8 cellular contexts compared by ENCODE assay signal in genomic region chr10:86535057-86535882, GRCh38. TPM values are rescaled to one million over a fixed set of nuclear protein-coding genes. Genes with fewer than 3 reads are reported as not detected.
DNase-seq lines count a peak whose midpoint lies in the region; ATAC-seq and TF ChIP-seq lines count a peak whose summit lies in the region.

No MANE protein-coding gene starts in this region.

- H3K36me3 Mint-ChIP-seq in CD8-positive, alpha-beta T cell = no peaks in the 10 kb centered on the region

- peak overlapping the region; percentile 64 for H3K27ac Mint-ChIP-seq in CD8-positive, alpha-beta T cell

- peak overlapping the region; percentile 62 for H3K4me3 Mint-ChIP-seq in CD8-positive, alpha-beta T cell

- DNase-seq in CD8-positive, alpha-beta T cell = peak in 3 of 7 experiments; percentile 13 to 58 (median 25)
- DNase-seq in activated CD4-positive, alpha-beta T cell treated with anti-CD3 and anti-CD28 coated beads for 48 hours = peak; percentile 40
- DNase-seq in epithelial cell of esophagus (ENCODE audit: low read depth) = peak; percentile 31
- DNase-seq in tibial artery = peak; percentile 51 to 87
- no peak for DNase-seq in OCI-M2 (lab: John Stamatoyannopoulos, UW; ENCODE audit: unreplicated experiment)

- no peaks in the 10 kb centered on the region for H3K9me3 ChIP-seq in CD8-positive, alpha-beta T cell (ENCODE audit: low read length)
- H3K9me3 ChIP-seq in mononuclear cell (ENCODE audit: low read depth, low read length) (no peaks in the 10 kb centered on the region), tibial artery (no peaks in the 10 kb centered on the region)

- H3K27me3 ChIP-seq in CD8-positive, alpha-beta T cell (ENCODE audit: insufficient read depth, low read length) = no peaks in the 10 kb centered on the region
- H3K27me3 ChIP-seq in mononuclear cell (ENCODE audit: insufficient read depth, low read length) (peaks cover 2% of the 10 kb centered on the region), tibial artery (no peaks in the 10 kb centered on the region)

- H3K27me3 Mint-ChIP-seq in CD8-positive, alpha-beta T cell (ENCODE audit: low read depth) = no peaks in the 10 kb centered on the region

- H3K4me3 ChIP-seq in CD8-positive, alpha-beta T cell (ENCODE audit: low read depth, low read length) = no peak overlapping the region
- H3K4me3 ChIP-seq in epithelial cell of esophagus (ENCODE audit: low read length) (peak overlapping the region; percentile 47), mononuclear cell (ENCODE audit: low read length) (peak overlapping the region; percentile 36), tibial artery (peak overlapping the region; percentile 45 to 59)

- no peak for TF ChIP-seq CTCF in CD8-positive, alpha-beta T cell (IDR thresholded peaks at IDR 0.05)
- TF ChIP-seq CTCF in epithelial cell of esophagus (IDR thresholded peaks at IDR 0.05; ENCODE audit: insufficient read depth, low read depth, low read length, missing control alignments) (no peak), tibial artery (IDR thresholded peaks at IDR 0.05) (no peak)

- H3K4me1 ChIP-seq in CD8-positive, alpha-beta T cell (ENCODE audit: insufficient read depth, low read length) = peaks cover 22% of the 10 kb centered on the region
- H3K4me1 ChIP-seq in mononuclear cell (ENCODE audit: insufficient read depth, low read length) = peaks cover 20% of the 10 kb centered on the region
- H3K4me1 ChIP-seq in tibial artery = peaks cover 0 to 10% (median 6%) of the 10 kb centered on the region in 4 donors

- H3K9me3 Mint-ChIP-seq in CD8-positive, alpha-beta T cell = no peaks in the 10 kb centered on the region

- H3K36me3 ChIP-seq in CD8-positive, alpha-beta T cell (ENCODE audit: insufficient read depth, low read length) = no peaks in the 10 kb centered on the region
- no peaks in the 10 kb centered on the region for H3K36me3 ChIP-seq in tibial artery

- H3K4me1 Mint-ChIP-seq in CD8-positive, alpha-beta T cell (ENCODE audit: low read depth) = peaks cover 33% of the 10 kb centered on the region

- H3K27ac ChIP-seq in CD8-positive, alpha-beta T cell (ENCODE audit: low read depth, low read length) = no peak overlapping the region
- no peak overlapping the region for H3K27ac ChIP-seq in tibial artery

- POLR2A ChIA-PET in CD8-positive, alpha-beta T cell (lab: Charles Lee) = interaction anchor here (1.1 to 2.8 kb wide), 4 partner anchors 8 to 135 kb away, joined by 4 to 16 read pairs (median 8); partner anchors contain the start of gene WAPL

- intact Hi-C loops in CD8-positive, alpha-beta T cell (cut with DNase I, micrococcal nuclease) = no loop called here
- intact Hi-C loops in tibial artery (cut with DNase I; ENCODE audit: low total_unique reads) = no loop called here

- no peak for ATAC-seq in CD8-positive, alpha-beta T cell
- ATAC-seq in HG02588 (IDR thresholded peaks at IDR 0.05; ENCODE audit: unreplicated experiment) (peak; percentile 73), GM18861 (IDR thresholded peaks at IDR 0.05; ENCODE audit: unreplicated experiment) (no peak)

- CTCF ChIA-PET in CD8-positive, alpha-beta T cell (lab: Charles Lee) = interaction anchor here (1.2 to 2.1 kb wide), 4 partner anchors 11 to 135 kb away, joined by 4 to 8 read pairs (median 4); no protein-coding TSS in a partner anchor

RNA-seq across cellular contexts. Expression of gene WAPL, which starts 13.7 kb away (rescaled TPM):
- 10 to 100 TPM; 35.3 to 36.0 TPM for total RNA-seq in CD8-positive, alpha-beta T cell
- 72.5 TPM for total RNA-seq in mononuclear cell
